Comparison of ENCODE assay signal across 18 cellular contexts in genomic region chr10:129761573-129761972, GRCh38.
DNase-seq lines count a peak whose midpoint lies in the region; ATAC-seq and TF ChIP-seq lines count a peak whose summit lies in the region.
"Had no signal": no experiment of that assay in that cellular context is flagged by ENCODE, and none has a peak within 500 bp of the region (broad histone marks: within the 10 kb centered on the region; RNA-seq: fewer than 3 reads in every experiment).

No MANE protein-coding gene starts in this region.

- no peak overlapping the region for H3K4me2 ChIP-seq in neuronal stem cell (ENCODE audit: insufficient read depth, low read length, poor library complexity, severe bottlenecking)

- TF ChIP-seq CTCF in heart right ventricle (IDR thresholded peaks at IDR 0.05) (no peak), endodermal cell (conservative IDR thresholded peaks at IDR 0.05) (no peak), upper lobe of left lung (IDR thresholded peaks at IDR 0.05) (no peak)

- peaks cover 1% of the 10 kb centered on the region for H3K27me3 Mint-ChIP-seq in endodermal cell (ENCODE audit: insufficient read depth)

- H3K9ac ChIP-seq in endodermal cell (ENCODE audit: extremely low read depth, low read length, poor library complexity, severe bottlenecking): no peak overlapping the region
- no peak overlapping the region for H3K9ac ChIP-seq in neuronal stem cell (ENCODE audit: low read depth, low read length, poor library complexity)

- no peak overlapping the region for H2BK15ac ChIP-seq in neuronal stem cell (ENCODE audit: low read length)

- H2AFZ ChIP-seq in neuronal stem cell (ENCODE audit: low read length): no peak overlapping the region

- H3K4me1 ChIP-seq in heart right ventricle (peaks cover 0 to 18% (median 0%) of the 10 kb centered on the region in 9 donors), endodermal cell (ENCODE audit: control insufficient read depth, insufficient read depth, low read length) (peaks cover 11% of the 10 kb centered on the region), neuronal stem cell (ENCODE audit: control insufficient read depth in 2 of 2, insufficient read depth in 1 of 2, low read depth in 1 of 2, low read length in 2 of 2) (peaks cover 0 to 7% of the 10 kb centered on the region in 2 donors), upper lobe of left lung (peaks cover 0 to 13% (median 6%) of the 10 kb centered on the region in 4 donors)
- H3K4me1 ChIP-seq: SJCRH30 had no signal

- no peak overlapping the region for H4K91ac ChIP-seq in neuronal stem cell (ENCODE audit: low read depth, low read length, poor library complexity)

- H3K4me3 ChIP-seq in heart right ventricle (no peak overlapping the region), endodermal cell (ENCODE audit: low read length) (no peak overlapping the region), neuronal stem cell (ENCODE audit: low read length in 2 of 2) (no peak overlapping the region), upper lobe of left lung (no peak overlapping the region)
- H3K4me3 ChIP-seq: GM12878, K562, SJCRH30 had no signal

- H2BK120ac ChIP-seq in neuronal stem cell (ENCODE audit: low read depth, low read length): no peak overlapping the region

- no peak overlapping the region for H2BK5ac ChIP-seq in neuronal stem cell (ENCODE audit: low read length)

- H3K27me3 ChIP-seq in heart right ventricle (no peaks in the 10 kb centered on the region), endodermal cell (ENCODE audit: control insufficient read depth, insufficient read depth, low read length, poor library complexity, severe bottlenecking) (no peaks in the 10 kb centered on the region), neuronal stem cell (ENCODE audit: control insufficient read depth in 3 of 3, insufficient read depth in 3 of 3, low read depth in 1 of 3, low read length in 3 of 3) (no peaks in the 10 kb centered on the region), upper lobe of left lung (no peaks in the 10 kb centered on the region)
- H3K27me3 ChIP-seq: SJCRH30 had no signal

- no peak for ATAC-seq in left cardiac atrium
- ATAC-seq in heart right ventricle: no peak
- ATAC-seq in upper lobe of left lung (ENCODE audit: low FRiP score in 2 of 2): no peak
- ATAC-seq in GM18858 (IDR thresholded peaks at IDR 0.05; ENCODE audit: unreplicated experiment): no peak
- ATAC-seq in GM18511 (IDR thresholded peaks at IDR 0.05; ENCODE audit: unreplicated experiment): no peak
- ATAC-seq in HG02763 (IDR thresholded peaks at IDR 0.05; ENCODE audit: unreplicated experiment): no peak
- ATAC-seq: GM12878, K562 had no signal

- no peak overlapping the region for H3K4me3 Mint-ChIP-seq in endodermal cell
- H3K4me3 Mint-ChIP-seq: CD14-positive monocyte had no signal

- H2AK5ac ChIP-seq in neuronal stem cell (ENCODE audit: low read depth, low read length): no peak overlapping the region

- intact Hi-C loops in left cardiac atrium (cut with DNase I) (no loop called here), heart right ventricle (cut with DNase I) (no loop called here)

- H2BK12ac ChIP-seq in neuronal stem cell (ENCODE audit: low read length): no peak overlapping the region

- no peak for TF ChIP-seq EP300 in upper lobe of left lung (IDR thresholded peaks at IDR 0.05)

- DNase-seq in left cardiac atrium (peak; percentile 3), heart right ventricle (no peak), endodermal cell (peak; percentile 29), neuronal stem cell (ENCODE audit: low spot score) (no peak), upper lobe of left lung (peak; percentile 18 to 30)
- DNase-seq: DMS 273 treated with DMSO at 0.1 percent for 48 hours, GDM1, NCI-H1436, NCI-H2029 treated with DMSO at 0.1 percent for 48 hours, NCI-H748 treated with DMSO at 0.1 percent for 48 hours, RPMI8226, SJCRH30 had no signal

- H3K9me3 Mint-ChIP-seq in endodermal cell: no peaks in the 10 kb centered on the region
- H3K9me3 Mint-ChIP-seq: CD14-positive monocyte had no signal

- H4K8ac ChIP-seq in neuronal stem cell (ENCODE audit: low read depth, low read length): no peak overlapping the region

- H3K36me3 ChIP-seq in heart right ventricle (peaks cover 0 to 31% (median 4%) of the 10 kb centered on the region in 9 donors), endodermal cell (ENCODE audit: control insufficient read depth, insufficient read depth, low read length) (no peaks in the 10 kb centered on the region), neuronal stem cell (replicated peaks in 1 of 2; ENCODE audit: control insufficient read depth in 2 of 2, insufficient read depth in 2 of 2, low read length in 2 of 2) (no peaks in the 10 kb centered on the region), upper lobe of left lung (peaks cover 0 to 14% (median 7%) of the 10 kb centered on the region in 4 donors)
- H3K36me3 ChIP-seq: SJCRH30 had no signal

- H3K18ac ChIP-seq in neuronal stem cell (ENCODE audit: low read length): peak overlapping the region; percentile 62

- H3K4me1 Mint-ChIP-seq in endodermal cell: peaks cover 27% of the 10 kb centered on the region

- 91 to 96% methylated on average over 11 of the region's 11 CpGs for WGBS in heart right ventricle, 2 donors
- WGBS in endodermal cell (ENCODE audit: insufficient coverage in 1 of 2, insufficient read length in 1 of 2), 2 experiments: 97 to 100% methylated on average over 5 to 11 of the region's 11 CpGs
- WGBS in neuronal stem cell (ENCODE audit: extremely low coverage in 2 of 2, insufficient read length in 2 of 2, insufficient replicate concordance in 1 of 2), 2 donors: no CpG with 5 or more reads among the region's 11 CpGs
- WGBS in upper lobe of left lung, 2 donors: 92 to 98% methylated on average over 8 to 11 of the region's 11 CpGs

- H3K9me3 ChIP-seq in heart right ventricle: no peaks in the 10 kb centered on the region
- H3K9me3 ChIP-seq in endodermal cell (ENCODE audit: control insufficient read depth, low read length): no peaks in the 10 kb centered on the region
- H3K9me3 ChIP-seq in neuronal stem cell (replicated peaks in 1 of 2; ENCODE audit: control insufficient read depth in 2 of 2, insufficient read depth in 1 of 2, low read depth in 1 of 2, low read length in 2 of 2): no peaks in the 10 kb centered on the region
- H3K9me3 ChIP-seq in upper lobe of left lung: no peaks in the 10 kb centered on the region
- H3K9me3 ChIP-seq: SJCRH30 had no signal

- no peak for TF ChIP-seq POLR2A in upper lobe of left lung (IDR thresholded peaks at IDR 0.05)

- H3K27ac ChIP-seq in heart right ventricle (no peak overlapping the region), endodermal cell (ENCODE audit: low read depth, low read length) (no peak overlapping the region), neuronal stem cell (replicated peaks; ENCODE audit: low read length) (no peak overlapping the region), upper lobe of left lung (no peak overlapping the region)
- H3K27ac ChIP-seq: SJCRH30 had no signal

- no peak overlapping the region for H3K14ac ChIP-seq in neuronal stem cell (ENCODE audit: low read length)

- no peaks in the 10 kb centered on the region for H3K79me1 ChIP-seq in neuronal stem cell (ENCODE audit: low read depth, low read length)

- H3K23ac ChIP-seq in neuronal stem cell (ENCODE audit: low read depth, low read length, poor library complexity): no peak overlapping the region

- no peak overlapping the region for H3K27ac Mint-ChIP-seq in endodermal cell
- H3K27ac Mint-ChIP-seq: CD14-positive monocyte had no signal

- H3K4ac ChIP-seq in neuronal stem cell (ENCODE audit: low read length): no peak overlapping the region

- peaks cover 3% of the 10 kb centered on the region for H3K36me3 Mint-ChIP-seq in endodermal cell (ENCODE audit: low read depth)

Comparison
In these comparisons a context has a peak if more than half of its experiments do, and no peak if none do; other contexts are left out.
1. DNase-seq: peak in left cardiac atrium (single experiment), endodermal cell (single experiment) and upper lobe of left lung (2 of 2); none in heart right ventricle (0 of 2) and neuronal stem cell (single experiment).